ENCODE assay signal across 16 cellular contexts in genomic region chr9:94995294-94995693, GRCh38.
DNase-seq lines count a peak whose midpoint lies in the region; ATAC-seq, FAIRE-seq and TF ChIP-seq lines count a peak whose summit lies in the region.
"Had no signal": no experiment of that assay in that cellular context is flagged by ENCODE, and none has a peak within 500 bp of the region (broad histone marks: within the 10 kb centered on the region; RNA-seq: fewer than 3 reads in every experiment).

No MANE protein-coding gene starts in this region.

- peaks cover 0 to 34% (median 22%) of the 10 kb centered on the region in 4 donors for H3K4me1 ChIP-seq in stomach

- no peaks in the 10 kb centered on the region for H3K36me3 ChIP-seq in stomach

- peaks cover 4% of the 10 kb centered on the region for H3K36me3 Mint-ChIP-seq in chondrocyte (ENCODE audit: low read depth)
- no peaks in the 10 kb centered on the region for H3K36me3 Mint-ChIP-seq in mesothelial cell of epicardium

- H3K4me3 ChIP-seq in stomach: no peak overlapping the region
- H3K4me3 ChIP-seq: mucosa of descending colon had no signal

- TF ChIP-seq POLR2A in H54 (IDR thresholded peaks at IDR 0.05; ENCODE audit: low read depth, low read length) (no peak), stomach (IDR thresholded peaks at IDR 0.05) (no peak)

- H3K9me3 Mint-ChIP-seq in chondrocyte (ENCODE audit: low read depth): no peaks in the 10 kb centered on the region
- no peaks in the 10 kb centered on the region for H3K9me3 Mint-ChIP-seq in mesothelial cell of epicardium

- peaks cover 24% of the 10 kb centered on the region for H3K4me1 Mint-ChIP-seq in chondrocyte (ENCODE audit: low read depth)
- H3K4me1 Mint-ChIP-seq in mesothelial cell of epicardium: peaks cover 48% of the 10 kb centered on the region

- H3K27ac ChIP-seq in stomach: peak overlapping the region in 4 of 5 donors; percentile 69 to 83 (median 76)

- H3K27ac Mint-ChIP-seq in chondrocyte (ENCODE audit: unreplicated experiment): peak overlapping the region; percentile 74
- peak overlapping the region; percentile 97 for H3K27ac Mint-ChIP-seq in mesothelial cell of epicardium

- no peak overlapping the region for H3K4me3 Mint-ChIP-seq in chondrocyte (ENCODE audit: unreplicated experiment)
- no peak overlapping the region for H3K4me3 Mint-ChIP-seq in mesothelial cell of epicardium

- H3K27me3 Mint-ChIP-seq in chondrocyte (ENCODE audit: low read depth) (no peaks in the 10 kb centered on the region), mesothelial cell of epicardium (ENCODE audit: low read depth) (no peaks in the 10 kb centered on the region)

- H3K9me3 ChIP-seq in stomach: no peaks in the 10 kb centered on the region
- H3K9me3 ChIP-seq: mucosa of descending colon had no signal

- intact Hi-C loops in stomach (cut with DNase I; ENCODE audit: low total_unique reads): no loop called here

- WGBS in stomach, 5 donors: 62 to 85% (median 81%) methylated on average over 1 of the region's 1 CpG

- no peaks in the 10 kb centered on the region for H3K27me3 ChIP-seq in stomach

- ATAC-seq in GM19463 (IDR thresholded peaks at IDR 0.05; ENCODE audit: unreplicated experiment): no peak

- peak; percentile 50 for FAIRE-seq in H54 (lab: Jason Lieb, UNC)
- FAIRE-seq: frontal cortex had no signal

- DNase-seq in H54 (ENCODE audit: insufficient read length, low spot score): no peak
- no peak for DNase-seq in chondrocyte (ENCODE audit: low spot score)
- DNase-seq in mesothelial cell of epicardium (ENCODE audit: low spot score in 2 of 2, unreplicated experiment in 2 of 2): no peak
- no peak for DNase-seq in stomach
- no peak for DNase-seq in stimulated activated CD4-positive, alpha-beta T cell treated with anti-CD3 and anti-CD28 coated beads, Interleukin-12 subunit alpha, Interleukin-12 subunit beta, amount 100 ng/mL, for 4 hours
- DNase-seq in SKM-1 treated with dmso at 0.1 percent for 144 hours (lab: John Stamatoyannopoulos, UW; ENCODE audit: unreplicated experiment): no peak
- DNase-seq in anterior cingulate cortex (lab: John Stamatoyannopoulos, UW): no peak
- DNase-seq: activated CD8-positive, alpha-beta memory T cell treated with anti-CD3 and anti-CD28 coated beads for 24 hours; activated gamma-delta T cell; Calu3; GOT3; mucosa of descending colon; NCI-H226; stimulated activated CD4-positive, alpha-beta T cell treated with anti-CD3 and anti-CD28 coated beads, Interleukin-4, amount 100 ng/mL, for 1 hour had no signal

- TF ChIP-seq EP300 in stomach (IDR thresholded peaks at IDR 0.05): no peak

- TF ChIP-seq CTCF in chondrocyte (IDR thresholded peaks at IDR 0.05) (no peak), mesothelial cell of epicardium (IDR thresholded peaks at IDR 0.05; ENCODE audit: unreplicated experiment) (no peak), stomach (IDR thresholded peaks at IDR 0.05) (no peak)
